Comparison of ENCODE assay signal across 24 cellular contexts in genomic region chr10:35838080-35838479, GRCh38.
"Had no signal": no experiment of that assay in that cellular context is flagged by ENCODE, and none has a peak within 500 bp of the region (broad histone marks: within the 10 kb centered on the region; RNA-seq: fewer than 3 reads in every experiment).

No MANE protein-coding gene starts in this region.

- DNase-seq: KBM-7, MV-4-11, NCI-H1048, NCI-H1105, NCI-H1417, NCI-H1436 treated with DMSO at 0.1 percent for 48 hours, NCI-H1694, NCI-H187 treated with DMSO at 0.1 percent for 48 hours, NCI-H2029 treated with DMSO at 0.1 percent for 48 hours, NCI-H2227 treated with DMSO at 0.1 percent for 48 hours, NCI-H446, NCI-H510A, NCI-H524 treated with DMSO at 0.1 percent for 48 hours, NCI-H774, Right ventricle myocardium superior, RPMI8226, SIG-M5, T-helper 2 cell had no signal

- H3K27me3 Mint-ChIP-seq: IgD-negative memory B cell had no signal

- H3K4me3 Mint-ChIP-seq: IgD-negative memory B cell had no signal

- H3K36me3 Mint-ChIP-seq: IgD-negative memory B cell had no signal

- H3K9me3 ChIP-seq: SJSA1 had no signal

- H3K36me3 ChIP-seq: SJSA1 had no signal

- H3K4me3 ChIP-seq: SJSA1, SK-N-MC had no signal

- H3K4me1 Mint-ChIP-seq: IgD-negative memory B cell had no signal

- FAIRE-seq: HTR-8/SVneo, RCC 7860 had no signal

- H3K27me3 ChIP-seq: SJSA1 had no signal

- H3K27ac ChIP-seq: HL-60, SJSA1, SK-N-MC had no signal

- H3K4me1 ChIP-seq: SJSA1 had no signal
